In genomic region chr5:76693141-76693540, GRCh38 we compare ENCODE assay signal across 25 cellular contexts. TPM values are rescaled to one million over a fixed set of nuclear protein-coding genes. Genes with fewer than 3 reads are reported as not detected.
DNase-seq lines count a peak whose midpoint lies in the region; ATAC-seq and TF ChIP-seq lines count a peak whose summit lies in the region.
"Had no signal": no experiment of that assay in that cellular context is flagged by ENCODE, and none has a peak within 500 bp of the region (broad histone marks: within the 10 kb centered on the region; RNA-seq: fewer than 3 reads in every experiment).

No MANE protein-coding gene starts in this region.

- ATAC-seq in natural killer cell: no peak
- ATAC-seq in stimulated activated effector memory CD8-positive, alpha-beta T cell treated with anti-CD3 and anti-CD28 coated beads, Interleukin-12 subunit alpha, Interleukin-12 subunit beta, amount 100 ng/mL, for 72 hours: no peak
- no peak for ATAC-seq in heart right ventricle
- ATAC-seq: CD8-positive, alpha-beta T cell had no signal

- H3K27me3 ChIP-seq in smooth muscle cell (ENCODE audit: low read depth): no peaks in the 10 kb centered on the region
- H3K27me3 ChIP-seq in heart right ventricle: no peaks in the 10 kb centered on the region
- H3K27me3 ChIP-seq: MG63 had no signal

- intact Hi-C loops in natural killer cell (cut with micrococcal nuclease): no loop called here
- intact Hi-C loops in heart right ventricle (cut with DNase I): no loop called here

- peaks cover 0 to 8% of the 10 kb centered on the region in 2 donors for H3K4me1 Mint-ChIP-seq in natural killer cell
- peaks cover 31% of the 10 kb centered on the region for H3K4me1 Mint-ChIP-seq in stimulated activated effector memory CD8-positive, alpha-beta T cell treated with anti-CD3 and anti-CD28 coated beads, Interleukin-12 subunit alpha, Interleukin-12 subunit beta, amount 100 ng/mL, for 72 hours
- H3K4me1 Mint-ChIP-seq: B cell had no signal

- H3K4me2 ChIP-seq in smooth muscle cell: no peak overlapping the region
- H3K4me2 ChIP-seq: SK-N-SH had no signal

- H3K4me3 ChIP-seq in smooth muscle cell (no peak overlapping the region), heart right ventricle (no peak overlapping the region)
- H3K4me3 ChIP-seq: MG63 had no signal

- H3K79me2 ChIP-seq in smooth muscle cell (ENCODE audit: low read depth): no peaks in the 10 kb centered on the region

- peak; percentile 6 for DNase-seq in NCI-H82 (lab: John Stamatoyannopoulos, UW)
- DNase-seq in NCI-H82 treated with DMSO at 0.1 percent for 48 hours (lab: John Stamatoyannopoulos, UW; ENCODE audit: unreplicated experiment): no peak
- DNase-seq in cerebellar cortex (ENCODE audit: low spot score): peak; percentile 74
- no peak for DNase-seq in natural killer cell
- DNase-seq in stimulated activated effector memory CD8-positive, alpha-beta T cell treated with anti-CD3 and anti-CD28 coated beads, Interleukin-12 subunit alpha, Interleukin-12 subunit beta, amount 100 ng/mL, for 72 hours (ENCODE audit: low spot score in 2 of 2): no peak
- no peak for DNase-seq in smooth muscle cell (lab: John Stamatoyannopoulos, UW; ENCODE audit: unreplicated experiment)
- DNase-seq in RWPE1 (ENCODE audit: low spot score): no peak
- DNase-seq in heart right ventricle: no peak
- DNase-seq: Caco-2; CD8-positive, alpha-beta T cell; DMS 273 treated with DMSO at 0.1 percent for 48 hours; DMS79; KG1; MG63; NCI-H1105 treated with DMSO at 0.1 percent for 48 hours; NCI-H146; NCI-H2029 treated with DMSO at 0.1 percent for 48 hours; NCI-H446 treated with DMSO at 0.1 percent for 48 hours; NCI-H526; RPMI8226; SHP77 treated with DMSO at 0.1 percent for 48 hours; SK-N-SH had no signal

- TF ChIP-seq CTCF in natural killer cell (IDR thresholded peaks at IDR 0.05): no peak
- TF ChIP-seq CTCF in smooth muscle cell (IDR thresholded peaks at IDR 0.05; ENCODE audit: borderline replicate concordance, insufficient read depth, poor library complexity, severe bottlenecking): no peak
- TF ChIP-seq CTCF in RWPE1 (conservative IDR thresholded peaks at IDR 0.05; ENCODE audit: low read depth): no peak
- TF ChIP-seq CTCF in heart right ventricle (IDR thresholded peaks at IDR 0.05): no peak

- H3K36me3 ChIP-seq in smooth muscle cell (ENCODE audit: low read depth) (no peaks in the 10 kb centered on the region), heart right ventricle (peaks cover 0 to 56% (median 0%) of the 10 kb centered on the region in 9 donors)
- H3K36me3 ChIP-seq: MG63 had no signal

- no peaks in the 10 kb centered on the region for H3K27me3 Mint-ChIP-seq in natural killer cell (ENCODE audit: low read depth in 2 of 2)
- H3K27me3 Mint-ChIP-seq: B cell had no signal

- H3K4me1 ChIP-seq in smooth muscle cell (ENCODE audit: low read depth) (peaks cover 24% of the 10 kb centered on the region), heart right ventricle (peaks cover 2 to 59% (median 26%) of the 10 kb centered on the region in 9 donors)

- H3K27ac Mint-ChIP-seq in natural killer cell: peak overlapping the region; percentile 62 to 76
- H3K27ac Mint-ChIP-seq in stimulated activated effector memory CD8-positive, alpha-beta T cell treated with anti-CD3 and anti-CD28 coated beads, Interleukin-12 subunit alpha, Interleukin-12 subunit beta, amount 100 ng/mL, for 72 hours: peak overlapping the region; percentile 82
- H3K27ac Mint-ChIP-seq: B cell; CD8-positive, alpha-beta T cell had no signal

- H3K9me3 Mint-ChIP-seq in natural killer cell: no peaks in the 10 kb centered on the region
- H3K9me3 Mint-ChIP-seq in stimulated activated effector memory CD8-positive, alpha-beta T cell treated with anti-CD3 and anti-CD28 coated beads, Interleukin-12 subunit alpha, Interleukin-12 subunit beta, amount 100 ng/mL, for 72 hours: no peaks in the 10 kb centered on the region
- H3K9me3 Mint-ChIP-seq: CD8-positive, alpha-beta T cell had no signal

- H3K9me3 ChIP-seq in smooth muscle cell (replicated peaks; ENCODE audit: low read depth) (no peaks in the 10 kb centered on the region), heart right ventricle (no peaks in the 10 kb centered on the region)
- H3K9me3 ChIP-seq: Caco-2, MG63, SK-N-SH had no signal

- POLR2A ChIA-PET in RWPE1 (lab: Yijun Ruan, JAX; ENCODE audit: low non-redundant PET): no interaction called here

- peaks cover 25% of the 10 kb centered on the region for H3K36me3 Mint-ChIP-seq in natural killer cell
- H3K36me3 Mint-ChIP-seq in stimulated activated effector memory CD8-positive, alpha-beta T cell treated with anti-CD3 and anti-CD28 coated beads, Interleukin-12 subunit alpha, Interleukin-12 subunit beta, amount 100 ng/mL, for 72 hours: peaks cover 68% of the 10 kb centered on the region

- H3K9ac ChIP-seq in smooth muscle cell (ENCODE audit: low read depth): no peak overlapping the region
- H3K9ac ChIP-seq: SK-N-SH had no signal

- no peak overlapping the region for H2AFZ ChIP-seq in smooth muscle cell (ENCODE audit: low read depth)

- H4K20me1 ChIP-seq in smooth muscle cell (ENCODE audit: low read depth): no peaks in the 10 kb centered on the region

- no peak overlapping the region for H3K4me3 Mint-ChIP-seq in natural killer cell
- no peak overlapping the region for H3K4me3 Mint-ChIP-seq in stimulated activated effector memory CD8-positive, alpha-beta T cell treated with anti-CD3 and anti-CD28 coated beads, Interleukin-12 subunit alpha, Interleukin-12 subunit beta, amount 100 ng/mL, for 72 hours
- H3K4me3 Mint-ChIP-seq: B cell; CD8-positive, alpha-beta T cell had no signal

- CTCF ChIA-PET in RWPE1 (lab: Yijun Ruan, JAX): interaction anchor here (0.7 kb wide), 1 partner anchor 50 kb away, joined by 4 read pairs; no protein-coding TSS in a partner anchor

- no peak overlapping the region for H3K27ac ChIP-seq in smooth muscle cell (ENCODE audit: low read depth)
- H3K27ac ChIP-seq in RWPE1: no peak overlapping the region
- no peak overlapping the region for H3K27ac ChIP-seq in heart right ventricle
- H3K27ac ChIP-seq: 22Rv1, C4-2B had no signal

- H3F3A ChIP-seq in smooth muscle cell (ENCODE audit: low read depth): peaks cover 19% of the 10 kb centered on the region

- 93% methylated on average over 3 of the region's 3 CpGs for WGBS in smooth muscle cell (ENCODE audit: low lambda C conversion rate)
- 82 to 99% methylated on average over 3 of the region's 3 CpGs for WGBS in heart right ventricle, 2 donors

RNA-seq across cellular contexts. Expression of gene F2R, which starts 22.8 kb away (rescaled TPM):
- total RNA-seq in natural killer cell: 10 to 100 TPM; 43.2 to 53.9 (median 50.1) TPM
- 135 and 140 TPM in 2 replicates for total RNA-seq in smooth muscle cell
- polyA plus RNA-seq in smooth muscle cell: 83.3 and 103 TPM in 2 replicates
- total RNA-seq in heart right ventricle: 10 to 100 TPM in 6 of 10 donors, 1 to 10 TPM in 4; 6.0 to 20.9 (median 11.1) TPM
- 10 to 100 TPM in 1 of 2 donors, 1 to 10 TPM in 1; 3.1 to 16.6 TPM for polyA plus RNA-seq in heart right ventricle

Comparison
In these comparisons a context has a peak if more than half of its experiments do, and no peak if none do; other contexts are left out.
1. DNase-seq: peak in NCI-H82 (single experiment) and cerebellar cortex (single experiment); none in NCI-H82 treated with DMSO at 0.1 percent for 48 hours (single experiment), natural killer cell (single experiment), stimulated activated effector memory CD8-positive, alpha-beta T cell treated with anti-CD3 and anti-CD28 coated beads, Interleukin-12 subunit alpha, Interleukin-12 subunit beta, amount 100 ng/mL, for 72 hours (0 of 2), smooth muscle cell (single experiment), RWPE1 (single experiment) and heart right ventricle (0 of 2).